9 cellular contexts compared by ENCODE assay signal in genomic region chr5:179606910-179607448, GRCh38. TPM values are rescaled to one million over a fixed set of nuclear protein-coding genes. Genes with fewer than 3 reads are reported as not detected.
A peak's percentile ranks its signal among the peaks of the same experiment; 100 is the strongest.
DNase-seq lines count a peak whose midpoint lies in the region; ATAC-seq and TF ChIP-seq lines count a peak whose summit lies in the region.
"Had no signal": no experiment of that assay in that cellular context is flagged by ENCODE, and none has a peak within 500 bp of the region (broad histone marks: within the 10 kb centered on the region; RNA-seq: fewer than 3 reads in every experiment).

No MANE protein-coding gene starts in this region.

- POLR2A ChIA-PET in WTC11 (lab: Charles Lee), result interaction anchor here (0.6 to 1.5 kb wide), 5 partner anchors 16 to 1253 kb away, joined by 4 to 6 read pairs (median 5); partner anchors contain the start of gene HNRNPH1

- H3K4me1 ChIP-seq in right cardiac atrium (ENCODE audit: control insufficient read depth, insufficient read depth, low read length), result peaks cover 5% of the 10 kb centered on the region

- H3K27ac ChIP-seq in right cardiac atrium (ENCODE audit: low read length), result no peak overlapping the region
- peak overlapping the region; percentile 59 for H3K27ac ChIP-seq in substantia nigra (ENCODE audit: low read depth, low read length, poor library complexity, severe bottlenecking)

- intact Hi-C loops in right cardiac atrium (cut with DNase I), result no loop called here

- 74% methylated on average over 15 of the region's 15 CpGs for WGBS in right cardiac atrium

- no peak for TF ChIP-seq CTCF in WTC11 (IDR thresholded peaks at IDR 0.05)

- DNase-seq in activated naive CD4-positive, alpha-beta T cell treated with anti-CD3 and anti-CD28 coated beads, Interleukin-2, amount 10 ng/mL, durations not matched to agents 7 days and 5 days, result no peak
- DNase-seq in activated naive CD4-positive, alpha-beta T cell treated with anti-CD3 and anti-CD28 coated beads, Interleukin-2, amount 50 U/mL, for 16 hours, result no peak
- DNase-seq in WTC11 (ENCODE audit: low spot score) (peak; percentile 21), right cardiac atrium (peak in 1 of 3 donors; percentile 58), substantia nigra (lab: John Stamatoyannopoulos, UW) (no peak), activated gamma-delta T cell (lab: John Stamatoyannopoulos, UW) (no peak)

- H3K9me3 Mint-ChIP-seq in activated naive CD4-positive, alpha-beta T cell treated with anti-CD3 and anti-CD28 coated beads, Interleukin-2, amount 10 ng/mL, durations not matched to agents 7 days and 5 days, result no peaks in the 10 kb centered on the region
- H3K9me3 Mint-ChIP-seq in WTC11, result no peaks in the 10 kb centered on the region

- H3K9me3 ChIP-seq in right cardiac atrium (ENCODE audit: control insufficient read depth, low read length), result no peaks in the 10 kb centered on the region

- H3K4me3 Mint-ChIP-seq in activated naive CD4-positive, alpha-beta T cell treated with anti-CD3 and anti-CD28 coated beads, Interleukin-2, amount 10 ng/mL, durations not matched to agents 7 days and 5 days, result no peak overlapping the region
- H3K4me3 Mint-ChIP-seq in WTC11, result no peak overlapping the region

- no peaks in the 10 kb centered on the region for H3K27me3 Mint-ChIP-seq in activated naive CD4-positive, alpha-beta T cell treated with anti-CD3 and anti-CD28 coated beads, Interleukin-2, amount 10 ng/mL, durations not matched to agents 7 days and 5 days
- no peaks in the 10 kb centered on the region for H3K27me3 Mint-ChIP-seq in WTC11 (ENCODE audit: low read depth)

- H3K27me3 ChIP-seq in right cardiac atrium (ENCODE audit: control insufficient read depth, insufficient read depth), result no peaks in the 10 kb centered on the region

- CTCF ChIA-PET in activated naive CD4-positive, alpha-beta T cell treated with anti-CD3 and anti-CD28 coated beads, Interleukin-2, amount 10 ng/mL, durations not matched to agents 7 days and 5 days (lab: Charles Lee), result interaction anchor here (1.4 kb wide), 1 partner anchor 10 kb away, joined by 3 read pairs; no protein-coding TSS in a partner anchor
- CTCF ChIA-PET in WTC11 (lab: Charles Lee), result interaction anchor here (1.7 to 2.9 kb wide), 2 partner anchors 17 to 61 kb away, joined by 5 to 11 read pairs; partner anchors contain the start of gene HNRNPH1

- H3K4me1 Mint-ChIP-seq in activated naive CD4-positive, alpha-beta T cell treated with anti-CD3 and anti-CD28 coated beads, Interleukin-2, amount 10 ng/mL, durations not matched to agents 7 days and 5 days, result peaks cover 56% of the 10 kb centered on the region
- peaks cover 4% of the 10 kb centered on the region; the same call in 1 of the 2 replicates for H3K4me1 Mint-ChIP-seq in WTC11

- peak overlapping the region; percentile 71 for H3K27ac Mint-ChIP-seq in activated naive CD4-positive, alpha-beta T cell treated with anti-CD3 and anti-CD28 coated beads, Interleukin-2, amount 10 ng/mL, durations not matched to agents 7 days and 5 days
- H3K27ac Mint-ChIP-seq in WTC11, result peak overlapping the region; percentile 76

- peaks cover 65% of the 10 kb centered on the region for H3K36me3 Mint-ChIP-seq in activated naive CD4-positive, alpha-beta T cell treated with anti-CD3 and anti-CD28 coated beads, Interleukin-2, amount 10 ng/mL, durations not matched to agents 7 days and 5 days
- peaks cover 48% of the 10 kb centered on the region for H3K36me3 Mint-ChIP-seq in WTC11

- H3K4me3 ChIP-seq in right cardiac atrium (ENCODE audit: low read length), result no peak overlapping the region
- H3K4me3 ChIP-seq: skin epidermis had no signal

- peak; percentile 10 for ATAC-seq in WTC11
- ATAC-seq in right cardiac atrium, result peak; percentile 6 to 8
- no peak for ATAC-seq in GM19324 (IDR thresholded peaks at IDR 0.05; ENCODE audit: low FRiP score, unreplicated experiment)
- ATAC-seq in HG03097 (IDR thresholded peaks at IDR 0.05; ENCODE audit: low FRiP score, unreplicated experiment), result no peak

TF ChIP-seq in WTC11, 78 proteins besides CTCF, POLR2A, EP300 and RAD21:
- TF ChIP-seq ZNF532 (CRISPR knock-in tag; IDR thresholded peaks at IDR 0.05; ENCODE audit: borderline replicate concordance), result no peak

RNA-seq across cellular contexts. Expression of gene HNRNPH1, which starts 16.5 kb away (rescaled TPM):
- total RNA-seq in WTC11 (2021), result 671 to 865 TPM (median 709 TPM) in 3 replicates
- 100 to 1,000 TPM; 210 to 253 (median 233) TPM for total RNA-seq in right cardiac atrium
- 121 TPM for polyA plus RNA-seq in right cardiac atrium

RNA-seq across cellular contexts. Expression of gene RUFY1, which starts 56.6 kb away (rescaled TPM):
- 32.3 to 34.0 TPM (median 32.7 TPM) in 3 replicates for total RNA-seq in WTC11 (2021)
- 10 to 100 TPM; 22.1 to 25.6 (median 24.3) TPM for total RNA-seq in right cardiac atrium
- polyA plus RNA-seq in right cardiac atrium, result 18.9 TPM

Comparison
In these comparisons a context has a peak if more than half of its experiments do, and no peak if none do; other contexts are left out.
1. ATAC-seq: peak in WTC11 (single experiment) and right cardiac atrium (2 of 2); none in GM19324 (single experiment) and HG03097 (single experiment).